ENCODE assay signal across 27 cellular contexts in the genomic region with DNA sequence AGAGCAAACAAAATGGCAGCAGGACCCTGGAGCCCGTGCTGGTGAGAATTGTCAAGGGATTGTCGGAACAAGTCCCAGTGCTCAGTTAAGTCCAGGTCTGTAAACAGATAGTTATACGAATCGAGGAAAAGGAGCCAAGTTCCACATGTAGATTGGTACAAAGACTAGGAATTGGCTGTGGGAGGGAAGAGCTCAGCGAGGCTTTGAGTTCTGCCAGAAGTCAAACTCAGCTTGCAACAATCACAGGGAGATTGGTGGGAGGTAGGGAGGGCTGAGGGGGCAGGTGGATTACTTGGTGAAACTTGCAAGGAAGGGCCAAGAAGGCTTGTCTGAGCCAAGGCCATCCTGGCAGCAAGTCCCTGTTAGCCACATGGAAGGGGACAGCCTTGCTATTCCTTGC.
"Had no signal": no experiment of that assay in that cellular context is flagged by ENCODE, and none has a peak within 500 bp of the region (broad histone marks: within the 10 kb centered on the region; RNA-seq: fewer than 3 reads in every experiment).

No MANE protein-coding gene starts in this region.

- H3K4me1 ChIP-seq: esophagus squamous epithelium, suprapubic skin, thyroid gland had no signal

- H3K27me3 ChIP-seq: neural progenitor cell, ovary, suprapubic skin, thyroid gland had no signal

- H3K27ac Mint-ChIP-seq: immature natural killer cell; naive thymus-derived CD4-positive, alpha-beta T cell; nephron; neural progenitor cell; stimulated activated naive CD8-positive, alpha-beta T cell treated with anti-CD3 and anti-CD28 coated beads, Interleukin-15, amount 100 ng/mL, for 72 hours had no signal

- H3K4me3 Mint-ChIP-seq: immature natural killer cell; naive thymus-derived CD4-positive, alpha-beta T cell; nephron; neural progenitor cell; stimulated activated naive CD8-positive, alpha-beta T cell treated with anti-CD3 and anti-CD28 coated beads, Interleukin-15, amount 100 ng/mL, for 72 hours had no signal

- H3K27ac ChIP-seq: dorsolateral prefrontal cortex, esophagus squamous epithelium, neural progenitor cell, ovary, suprapubic skin, thyroid gland had no signal

- H3K9ac ChIP-seq: neural progenitor cell had no signal

- ATAC-seq: naive thymus-derived CD4-positive, alpha-beta T cell; sciatic nerve; stimulated activated naive CD8-positive, alpha-beta T cell treated with anti-CD3 and anti-CD28 coated beads, Interleukin-15, amount 100 ng/mL, for 72 hours had no signal

- H3K9me3 ChIP-seq: esophagus squamous epithelium, ovary, suprapubic skin, thyroid gland had no signal

- H3K4me2 ChIP-seq: neural progenitor cell, smooth muscle cell had no signal

- H3K4me3 ChIP-seq: dorsolateral prefrontal cortex, esophagus squamous epithelium, lung, neural progenitor cell, ovary, smooth muscle cell, suprapubic skin, thyroid gland had no signal

- DNase-seq: central memory CD4-positive, alpha-beta T cell; dorsolateral prefrontal cortex; effector CD8-positive, alpha-beta T cell; esophagus squamous epithelium; hypothalamus; immature natural killer cell; islet precursor cell; mesendoderm; midbrain; naive thymus-derived CD4-positive, alpha-beta T cell; nucleus accumbens; ovary; posterior cingulate gyrus; stimulated activated CD4-positive, alpha-beta T cell treated with anti-CD3 and anti-CD28 coated beads, Interleukin-12 subunit alpha, Interleukin-12 subunit beta, amount 100 ng/mL, for 4 hours; stimulated activated CD4-positive, alpha-beta T cell treated with anti-CD3 and anti-CD28 coated beads, Interleukin-1b, Interleukin-23, amount 100 ng/mL, for 48 hours; stimulated activated CD4-positive, alpha-beta T cell treated with anti-CD3 and anti-CD28 coated beads, Interleukin-4, amount 100 ng/mL, for 1 hour; stimulated activated CD8-positive, alpha-beta memory T cell treated with anti-CD3 and anti-CD28 coated beads, Interleukin-4, amount 100 ng/mL, for 48 hours; stimulated activated naive CD4-positive, alpha-beta T cell; stimulated activated naive CD8-positive, alpha-beta T cell treated with anti-CD3 and anti-CD28 coated beads, Interleukin-15, amount 100 ng/mL, for 72 hours; thyroid gland; trophoblast cell had no signal

- H3K36me3 Mint-ChIP-seq: immature natural killer cell; naive thymus-derived CD4-positive, alpha-beta T cell; neural progenitor cell had no signal

- H3K4me1 Mint-ChIP-seq: immature natural killer cell; naive thymus-derived CD4-positive, alpha-beta T cell; stimulated activated naive CD8-positive, alpha-beta T cell treated with anti-CD3 and anti-CD28 coated beads, Interleukin-15, amount 100 ng/mL, for 72 hours had no signal

- H2AFZ ChIP-seq: neural progenitor cell had no signal

- H3K9me3 Mint-ChIP-seq: immature natural killer cell; naive thymus-derived CD4-positive, alpha-beta T cell; nephron; neural progenitor cell; stimulated activated naive CD8-positive, alpha-beta T cell treated with anti-CD3 and anti-CD28 coated beads, Interleukin-15, amount 100 ng/mL, for 72 hours had no signal

- H3K36me3 ChIP-seq: esophagus squamous epithelium, neural progenitor cell, ovary, suprapubic skin, thyroid gland had no signal
